In the genomic region with DNA sequence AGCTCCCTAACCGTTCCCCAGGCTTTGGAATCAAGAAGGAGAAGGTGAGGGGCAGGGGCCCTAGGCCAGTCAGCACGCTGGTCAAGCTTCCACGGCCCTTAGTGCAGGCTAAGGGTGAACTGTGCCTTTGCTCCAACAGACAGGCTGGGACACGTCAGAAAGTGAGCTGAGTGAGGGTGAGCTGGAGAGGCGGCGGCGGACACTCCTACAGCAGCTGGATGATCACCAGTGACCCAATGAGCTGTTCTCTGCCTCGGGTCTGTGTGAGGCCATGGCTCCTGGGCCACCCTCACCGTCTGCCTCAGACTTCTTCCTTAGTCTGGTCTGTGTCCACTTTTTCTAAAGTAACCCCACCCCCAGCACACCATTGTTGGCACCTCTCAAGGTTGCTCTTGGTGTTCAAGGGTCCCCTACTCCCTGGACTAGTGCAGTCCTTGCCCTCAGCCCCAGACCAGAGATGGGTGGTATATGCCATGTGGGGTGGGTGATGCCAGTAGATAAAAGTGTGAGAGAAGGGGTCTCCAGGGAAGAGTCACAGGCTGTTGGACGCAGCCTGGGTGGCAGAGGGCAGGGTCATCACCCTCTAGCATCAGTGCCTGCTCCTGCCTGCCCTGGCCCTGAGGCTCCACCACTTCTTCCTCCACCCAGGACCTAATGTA, we compare ENCODE assay signal across 10 cellular contexts. TPM values are rescaled to one million over a fixed set of nuclear protein-coding genes. Genes with fewer than 3 reads are reported as not detected.
DNase-seq lines count a peak whose midpoint lies in the region; ATAC-seq and TF ChIP-seq lines count a peak whose summit lies in the region.
"Had no signal": no experiment of that assay in that cellular context is flagged by ENCODE, and none has a peak within 500 bp of the region (broad histone marks: within the 10 kb centered on the region; RNA-seq: fewer than 3 reads in every experiment).

No MANE protein-coding gene starts in this region.

- dilution Hi-C loops in IMR-90 (cut with HindIII; ENCODE audit: low sequenced_read_pairs, unreplicated experiment), result no loop called here

- no peak overlapping the region for H2BK15ac ChIP-seq in IMR-90 (ENCODE audit: low read depth, low read length)

- H3K9me1 ChIP-seq in IMR-90 (ENCODE audit: insufficient read depth, low read length), result no peaks in the 10 kb centered on the region

- in situ Hi-C loops in IMR-90 (cut with MboI; ENCODE audit: low sequenced_read_pairs) (loop anchor here (5.0 kb wide), 1 partner anchor 63 kb away; a partner anchor contains a TSS), transverse colon (cut with MboI; ENCODE audit: low pct_ligation_motif_present in 1 of 4, low pct_unique_long_range_greater_than_20kb in 1 of 4, low sequenced_read_pairs in 3 of 4) (loop anchor here in 3 of 4 donors (5.0 kb wide), 1 partner anchor 63 kb away; a partner anchor contains a TSS)

- H3K4me1 ChIP-seq in BLaER1, result peaks cover 53% of the 10 kb centered on the region
- no peaks in the 10 kb centered on the region for H3K4me1 ChIP-seq in IMR-90 (ENCODE audit: control insufficient read depth, insufficient read depth, low read length)
- H3K4me1 ChIP-seq in transverse colon, result peaks cover 0 to 7% (median 0%) of the 10 kb centered on the region in 4 donors

- H2BK20ac ChIP-seq in IMR-90 (ENCODE audit: low read depth, low read length), result no peak overlapping the region

- H3K36me3 ChIP-seq in BLaER1, result peaks cover 54% of the 10 kb centered on the region
- H3K36me3 ChIP-seq in IMR-90 (ENCODE audit: control insufficient read depth, insufficient read depth, low read length), result peaks cover 59% of the 10 kb centered on the region
- no peaks in the 10 kb centered on the region for H3K36me3 ChIP-seq in transverse colon

- H3K4me3 Mint-ChIP-seq in chondrocyte (ENCODE audit: unreplicated experiment) (no peak overlapping the region), natural killer cell (no peak overlapping the region)

- H3K14ac ChIP-seq in IMR-90 (replicated peaks; ENCODE audit: low read depth, low read length), result no peak overlapping the region

- 40% methylated on average over 1 of the region's 10 CpGs; no CpG with 5 or more reads in 1 of the 2 experiments for WGBS in IMR-90 (ENCODE audit: extremely low coverage in 2 of 2, insufficient read length in 1 of 2), 2 experiments
- 78 to 80% methylated on average over 1 to 10 of the region's 10 CpGs for WGBS in transverse colon (ENCODE audit: low coverage in 1 of 2), 2 donors

- no peak overlapping the region for H3K4me3 ChIP-seq in BLaER1
- no peak overlapping the region for H3K4me3 ChIP-seq in IMR-90 (ENCODE audit: insufficient read depth, low read depth, low read length)
- H3K4me3 ChIP-seq in transverse colon, result no peak overlapping the region
- H3K4me3 ChIP-seq: PC-9, skin epidermis had no signal

- H3K27me3 ChIP-seq in BLaER1, result no peaks in the 10 kb centered on the region
- no peaks in the 10 kb centered on the region for H3K27me3 ChIP-seq in IMR-90 (ENCODE audit: control insufficient read depth, insufficient read depth, low read length)
- H3K27me3 ChIP-seq in transverse colon, result no peaks in the 10 kb centered on the region

- H2AFZ ChIP-seq in IMR-90 (replicated peaks; ENCODE audit: low read length, poor library complexity), result no peak overlapping the region
- H2AFZ ChIP-seq: PC-9 had no signal

- H3K9me3 ChIP-seq in BLaER1 (no peaks in the 10 kb centered on the region), IMR-90 (ENCODE audit: control insufficient read depth, insufficient read depth, low read length) (no peaks in the 10 kb centered on the region), transverse colon (no peaks in the 10 kb centered on the region)

- no peak for TF ChIP-seq EP300 in transverse colon (IDR thresholded peaks at IDR 0.05; ENCODE audit: low read depth)

- H3K4me2 ChIP-seq in BLaER1 (peak overlapping the region; percentile 65), IMR-90 (ENCODE audit: low read depth, low read length) (no peak overlapping the region)
- H3K4me2 ChIP-seq: PC-9 had no signal

- TF ChIP-seq POLR2A in IMR-90 (IDR thresholded peaks at IDR 0.05; ENCODE audit: low read depth, low read length), result no peak
- TF ChIP-seq POLR2A in transverse colon (IDR thresholded peaks at IDR 0.05), result no peak

- no peak overlapping the region for H3K4ac ChIP-seq in IMR-90 (ENCODE audit: low read depth, low read length)

- no peak overlapping the region for H2BK5ac ChIP-seq in IMR-90 (ENCODE audit: low read depth, low read length, poor library complexity, severe bottlenecking)

- POLR2A ChIA-PET in IMR-90 (lab: Charles Lee; ENCODE audit: unreplicated experiment), result no interaction called here

- H3K9ac ChIP-seq in BLaER1, result peak overlapping the region; percentile 31; the same call in 1 of the 2 replicates
- H3K9ac ChIP-seq in IMR-90 (ENCODE audit: low read depth, low read length), result no peak overlapping the region

- peak overlapping the region; percentile 53 for H3K27ac Mint-ChIP-seq in chondrocyte (ENCODE audit: unreplicated experiment)
- H3K27ac Mint-ChIP-seq in natural killer cell, result peak overlapping the region; percentile 67 to 89

- BruUV-seq in IMR-90 (replicated peaks; lab: Mats Ljungman, UMichigan), result no TSS peak

- H2AK5ac ChIP-seq in IMR-90 (ENCODE audit: low read depth, low read length), result peak overlapping the region; percentile 41; the same call in 1 of the 2 replicates

- intact Hi-C loops in IMR-90 (cut with micrococcal nuclease), result loop anchor here (1.0 kb wide), 2 partner anchors 63 to 97 kb away; a partner anchor contains a TSS
- intact Hi-C loops in natural killer cell (cut with micrococcal nuclease), result loop anchor here (1.0 to 2.0 kb wide), 2 partner anchors 27 to 63 kb away; a partner anchor contains a TSS
- intact Hi-C loops in transverse colon (cut with DNase I; ENCODE audit: low total_unique reads), result loop anchor here (2.0 kb wide), 1 partner anchor 63 kb away; a partner anchor contains a TSS

- no peaks in the 10 kb centered on the region for H3K27me3 Mint-ChIP-seq in chondrocyte (ENCODE audit: low read depth)
- no peaks in the 10 kb centered on the region for H3K27me3 Mint-ChIP-seq in natural killer cell (ENCODE audit: low read depth in 2 of 2)

- CTCF ChIA-PET in IMR-90 (lab: Yijun Ruan, JAX), result interaction anchor here (0.9 to 2.2 kb wide), 4 partner anchors 29 to 97 kb away, joined by 3 to 5 read pairs (median 4); a partner anchor contains a TSS

- H3K56ac ChIP-seq in IMR-90 (ENCODE audit: extremely low read depth, insufficient read depth, low read length), result no peak overlapping the region

- no peak; the same call in 1 of the 2 replicates for ATAC-seq in IMR-90 (ENCODE audit: low read depth)
- peak in 2 of 3 donors; percentile 13 to 22 for ATAC-seq in natural killer cell
- ATAC-seq in GM21723 (IDR thresholded peaks at IDR 0.05; ENCODE audit: unreplicated experiment), result no peak

- H4K20me1 ChIP-seq in BLaER1 (no peaks in the 10 kb centered on the region), IMR-90 (ENCODE audit: insufficient read depth, low read length) (0 out of 2 replicates have a peak, but pooled peaks cover 4% of the 10 kb centered on the region)

- TF ChIP-seq CTCF in IMR-90 (conservative IDR thresholded peaks at IDR 0.05; ENCODE audit: low read depth, low read length) (no peak), chondrocyte (IDR thresholded peaks at IDR 0.05) (no peak), natural killer cell (IDR thresholded peaks at IDR 0.05) (no peak), transverse colon (IDR thresholded peaks at IDR 0.05) (no peak)

- no peak for TF ChIP-seq RAD21 in IMR-90 (IDR thresholded peaks at IDR 0.05; ENCODE audit: low read length)

- no peak overlapping the region for H2BK120ac ChIP-seq in IMR-90 (ENCODE audit: low read depth, low read length)

- H4K5ac ChIP-seq in IMR-90 (ENCODE audit: low read depth, low read length), result no peak overlapping the region

- no peak for DNase-seq in IMR-90
- DNase-seq in chondrocyte (ENCODE audit: low spot score), result no peak
- no peak for DNase-seq in natural killer cell
- DNase-seq in transverse colon, result no peak
- DNase-seq in NCI-H128 (lab: John Stamatoyannopoulos, UW; ENCODE audit: unreplicated experiment), result no peak
- no peak for DNase-seq in GOT3 (lab: John Stamatoyannopoulos, UW)

- no peak overlapping the region for H4K91ac ChIP-seq in IMR-90 (ENCODE audit: insufficient read depth, low read depth, low read length)

- H3K4me1 Mint-ChIP-seq in chondrocyte (ENCODE audit: low read depth) (peaks cover 26% of the 10 kb centered on the region), natural killer cell (peaks cover 19 to 46% of the 10 kb centered on the region in 2 donors)

- H4K8ac ChIP-seq in IMR-90 (ENCODE audit: low read depth in 2 of 2, low read length in 2 of 2), result no peak overlapping the region

- peak overlapping the region; percentile 50 for H2AK9ac ChIP-seq in IMR-90 (replicated peaks; ENCODE audit: low read depth, low read length, poor library complexity)

- H3K36me3 Mint-ChIP-seq in chondrocyte (ENCODE audit: low read depth) (peaks cover 25% of the 10 kb centered on the region), natural killer cell (no peaks in the 10 kb centered on the region)

- H3K27ac ChIP-seq in BLaER1 (peak overlapping the region; percentile 62), IMR-90 (ENCODE audit: insufficient read depth, low read length) (no peak overlapping the region), transverse colon (no peak overlapping the region)
- H3K27ac ChIP-seq: PC-9 had no signal

- H3K23ac ChIP-seq in IMR-90 (ENCODE audit: low read depth, low read length), result no peak overlapping the region

- H3K9me3 Mint-ChIP-seq in chondrocyte (ENCODE audit: low read depth), result no peaks in the 10 kb centered on the region
- no peaks in the 10 kb centered on the region for H3K9me3 Mint-ChIP-seq in natural killer cell

- no peaks in the 10 kb centered on the region for H3K79me1 ChIP-seq in IMR-90 (ENCODE audit: low read depth in 1 of 2, low read length in 2 of 2)

- no peak overlapping the region for H3K18ac ChIP-seq in IMR-90 (ENCODE audit: low read depth, low read length)

TF ChIP-seq in IMR-90, 13 proteins besides CTCF, POLR2A, EP300 and RAD21 (continues in another document):
- TF ChIP-seq RCOR1 (IDR thresholded peaks at IDR 0.05; ENCODE audit: insufficient replicate concordance, low read length) (no peak), SMC3 (IDR thresholded peaks at IDR 0.05; ENCODE audit: low read depth, low read length) (no peak), MXI1 (IDR thresholded peaks at IDR 0.05; ENCODE audit: borderline replicate concordance, low read depth, low read length) (no peak)

RNA-seq across cellular contexts. Expression of a gene that starts 20.7 kb away (rescaled TPM):
- total RNA-seq in IMR-90 (2012; rRNA removed) (3.9 and 5.0 TPM in 2 replicates), chondrocyte (12.5 to 23.9 TPM (median 15.1 TPM) in 3 replicates), natural killer cell (1 to 10 TPM; 5.6 to 6.8 (median 5.9) TPM), transverse colon (10 to 100 TPM in 2 of 4 donors, 1 to 10 TPM in 2; 3.7 to 12.7 (median 8.7) TPM)
- 11.0 and 11.8 TPM in 2 replicates for polyA plus RNA-seq in IMR-90 (2012; rRNA removed)
- polyA plus RNA-seq in IMR-90 (2012; cell fraction: cytosol; rRNA removed), result 5.9 and 7.5 TPM in 2 replicates
- polyA plus RNA-seq in IMR-90 (2012; cell fraction: nucleus; rRNA removed; ENCODE audit: low replicate concordance), result 81.2 and 98.0 TPM in 2 replicates

RNA-seq across cellular contexts. Expression of a gene that starts 38.7 kb away (rescaled TPM):
- total RNA-seq in IMR-90 (2012; rRNA removed) (0.18 and 0.28 TPM in 2 replicates), chondrocyte (0.27 to 0.51 TPM (median 0.46 TPM) in 3 replicates), natural killer cell (under 1 TPM; 0.56 to 0.85 (median 0.77) TPM), transverse colon (under 1 TPM in 2 of 4 donors, not detected in 2; 0.14 to 0.64 TPM)
- polyA plus RNA-seq in IMR-90 (2012; rRNA removed), result 0.10 TPM in 2 replicates
- polyA plus RNA-seq in IMR-90 (2012; cell fraction: cytosol; rRNA removed), result 0.10 and 0.12 TPM in 2 replicates
- 0.28 and 0.36 TPM in 2 replicates for polyA plus RNA-seq in IMR-90 (2012; cell fraction: nucleus; rRNA removed; ENCODE audit: low replicate concordance)

Comparison
In these comparisons a context has a peak if more than half of its experiments do, and no peak if none do; other contexts are left out.
1. ATAC-seq: peak in natural killer cell (2 of 3); none in IMR-90 (single experiment) and GM21723 (single experiment).